In genomic region chr4:2482192-2482591, GRCh38 we compare ENCODE assay signal across 9 cellular contexts. TPM values are rescaled to one million over a fixed set of nuclear protein-coding genes. Genes with fewer than 3 reads are reported as not detected.
DNase-seq lines count a peak whose midpoint lies in the region; ATAC-seq and TF ChIP-seq lines count a peak whose summit lies in the region.
"Had no signal": no experiment of that assay in that cellular context is flagged by ENCODE, and none has a peak within 500 bp of the region (broad histone marks: within the 10 kb centered on the region; RNA-seq: fewer than 3 reads in every experiment).

No MANE protein-coding gene starts in this region.

- H3K27me3 ChIP-seq in right lobe of liver (no peaks in the 10 kb centered on the region), stomach smooth muscle (ENCODE audit: control insufficient read depth in 1 of 2, insufficient read depth in 2 of 2, low read length in 2 of 2) (no peaks in the 10 kb centered on the region), brain microvascular endothelial cell (replicated peaks) (no peaks in the 10 kb centered on the region)

- TF ChIP-seq POLR2A in right lobe of liver (IDR thresholded peaks at IDR 0.05): no peak

- peak overlapping the region; percentile 73 for H3K4me3 Mint-ChIP-seq in T-helper 2 cell treated with Interferon-gamma antibody and Interleukin-4, amounts not matched to agents 5 μg/mL and 100 μg/mL, for 36 hours
- peak overlapping the region; percentile 75 for H3K4me3 Mint-ChIP-seq in activated T-helper 17 cell treated with anti-CD3 and anti-CD28 coated beads, Interleukin-2, amount 50 U/mL, for 72 hours

- H3K4me1 Mint-ChIP-seq in T-helper 2 cell treated with Interferon-gamma antibody and Interleukin-4, amounts not matched to agents 5 μg/mL and 100 μg/mL, for 36 hours (ENCODE audit: low read depth): peaks cover 78% of the 10 kb centered on the region
- H3K4me1 Mint-ChIP-seq in activated T-helper 17 cell treated with anti-CD3 and anti-CD28 coated beads, Interleukin-2, amount 50 U/mL, for 72 hours: peaks cover 78% of the 10 kb centered on the region

- peaks cover 20% of the 10 kb centered on the region for H3K36me3 Mint-ChIP-seq in T-helper 2 cell treated with Interferon-gamma antibody and Interleukin-4, amounts not matched to agents 5 μg/mL and 100 μg/mL, for 36 hours (ENCODE audit: low read depth)
- peaks cover 51% of the 10 kb centered on the region for H3K36me3 Mint-ChIP-seq in activated T-helper 17 cell treated with anti-CD3 and anti-CD28 coated beads, Interleukin-2, amount 50 U/mL, for 72 hours (ENCODE audit: low read depth)

- H3K9me3 ChIP-seq in right lobe of liver (no peaks in the 10 kb centered on the region), stomach smooth muscle (ENCODE audit: control insufficient read depth in 2 of 2, low read length in 2 of 2) (no peaks in the 10 kb centered on the region)
- H3K9me3 ChIP-seq: A549 had no signal

- TF ChIP-seq CTCF in right lobe of liver (IDR thresholded peaks at IDR 0.05) (no peak), brain microvascular endothelial cell (IDR thresholded peaks at IDR 0.05; ENCODE audit: low read depth, low read length, missing control alignments) (no peak)

- intact Hi-C loops in right lobe of liver (cut with DNase I): no loop called here

- DNase-seq in T-helper 2 cell treated with Interferon-gamma antibody and Interleukin-4, amounts not matched to agents 5 μg/mL and 100 μg/mL, for 36 hours (ENCODE audit: low spot score): no peak
- DNase-seq in T-helper 2 cell: no peak
- DNase-seq in right lobe of liver: no peak
- no peak for DNase-seq in brain microvascular endothelial cell
- DNase-seq in NCI-H1105 (lab: John Stamatoyannopoulos, UW): no peak
- DNase-seq in NCI-H1417 (lab: John Stamatoyannopoulos, UW): no peak

- ATAC-seq in activated T-helper 17 cell treated with anti-CD3 and anti-CD28 coated beads, Interleukin-2, amount 50 U/mL, for 72 hours (replicated peaks): no peak
- ATAC-seq in right lobe of liver: peak in 1 of 4 donors; percentile 2
- ATAC-seq: A549 had no signal

- H3K27me3 Mint-ChIP-seq in T-helper 2 cell treated with Interferon-gamma antibody and Interleukin-4, amounts not matched to agents 5 μg/mL and 100 μg/mL, for 36 hours (ENCODE audit: low read depth): no peaks in the 10 kb centered on the region
- H3K27me3 Mint-ChIP-seq in activated T-helper 17 cell treated with anti-CD3 and anti-CD28 coated beads, Interleukin-2, amount 50 U/mL, for 72 hours: no peaks in the 10 kb centered on the region

- H3K9me3 Mint-ChIP-seq in T-helper 2 cell treated with Interferon-gamma antibody and Interleukin-4, amounts not matched to agents 5 μg/mL and 100 μg/mL, for 36 hours: no peaks in the 10 kb centered on the region
- H3K9me3 Mint-ChIP-seq in activated T-helper 17 cell treated with anti-CD3 and anti-CD28 coated beads, Interleukin-2, amount 50 U/mL, for 72 hours: no peaks in the 10 kb centered on the region

- H3K4me3 ChIP-seq in right lobe of liver: no peak overlapping the region
- peak overlapping the region; percentile 1 to 40 for H3K4me3 ChIP-seq in stomach smooth muscle (ENCODE audit: low read length in 2 of 2)
- H3K4me3 ChIP-seq in brain microvascular endothelial cell (ENCODE audit: low read depth, low read length): no peak overlapping the region
- H3K4me3 ChIP-seq: A549 had no signal

- H3K36me3 ChIP-seq in right lobe of liver: no peaks in the 10 kb centered on the region
- H3K36me3 ChIP-seq in stomach smooth muscle (ENCODE audit: control insufficient read depth in 2 of 2, insufficient read depth in 2 of 2, low read length in 2 of 2): no peaks in the 10 kb centered on the region
- H3K36me3 ChIP-seq in brain microvascular endothelial cell (replicated peaks): no peaks in the 10 kb centered on the region

- in situ Hi-C loops in brain microvascular endothelial cell (cut with HindIII; ENCODE audit: low pct_ligation_motif_present, low sequenced_read_pairs): no loop called here

- no CpG with 5 or more reads among the region's 4 CpGs for WGBS in right lobe of liver (ENCODE audit: insufficient coverage, low coverage, low lambda C conversion rate, missing lambda C conversion rate)

- H3K27ac ChIP-seq in right lobe of liver: peak overlapping the region in 2 of 3 donors; percentile 4 to 14
- peak overlapping the region; percentile 53 for H3K27ac ChIP-seq in stomach smooth muscle (ENCODE audit: low read length)
- H3K27ac ChIP-seq in brain microvascular endothelial cell: no peak overlapping the region
- H3K27ac ChIP-seq: A549 had no signal

- H3K27ac Mint-ChIP-seq in T-helper 2 cell treated with Interferon-gamma antibody and Interleukin-4, amounts not matched to agents 5 μg/mL and 100 μg/mL, for 36 hours: peak overlapping the region; percentile 89
- H3K27ac Mint-ChIP-seq in activated T-helper 17 cell treated with anti-CD3 and anti-CD28 coated beads, Interleukin-2, amount 50 U/mL, for 72 hours: peak overlapping the region; percentile 48

- H3K4me1 ChIP-seq in right lobe of liver (peaks cover 4 to 71% (median 23%) of the 10 kb centered on the region in 4 donors), stomach smooth muscle (ENCODE audit: control insufficient read depth, insufficient read depth, low read length) (peaks cover 48% of the 10 kb centered on the region)

- peak overlapping the region; percentile 16 to 29 for H3K9ac ChIP-seq in stomach smooth muscle (ENCODE audit: low read length in 2 of 2)

RNA-seq across cellular contexts. Expression of gene RNF4, which starts 13.3 kb away (rescaled TPM):
- 10 to 100 TPM; 90.8 to 97.1 TPM for total RNA-seq in activated T-helper 17 cell treated with anti-CD3 and anti-CD28 coated beads, Interleukin-2, amount 50 U/mL, for 72 hours
- total RNA-seq in right lobe of liver: 10 to 100 TPM; 16.2 to 22.5 (median 18.0) TPM

RNA-seq across cellular contexts. Expression of gene FAM193A, which starts 54.3 kb away (rescaled TPM):
- 10 to 100 TPM; 28.9 to 35.3 TPM for total RNA-seq in activated T-helper 17 cell treated with anti-CD3 and anti-CD28 coated beads, Interleukin-2, amount 50 U/mL, for 72 hours
- 10 to 100 TPM in 2 of 6 experiments, 1 to 10 TPM in 4; 8.5 to 12.3 (median 9.7) TPM for total RNA-seq in right lobe of liver

Comparison
In these comparisons a context has a peak if more than half of its experiments do, and no peak if none do; other contexts are left out.
1. H3K4me3 ChIP-seq: peak in stomach smooth muscle (2 of 2); none in right lobe of liver (0 of 3) and brain microvascular endothelial cell (single experiment).